Comparison of ENCODE assay signal across 1 cellular context in the genomic region with DNA sequence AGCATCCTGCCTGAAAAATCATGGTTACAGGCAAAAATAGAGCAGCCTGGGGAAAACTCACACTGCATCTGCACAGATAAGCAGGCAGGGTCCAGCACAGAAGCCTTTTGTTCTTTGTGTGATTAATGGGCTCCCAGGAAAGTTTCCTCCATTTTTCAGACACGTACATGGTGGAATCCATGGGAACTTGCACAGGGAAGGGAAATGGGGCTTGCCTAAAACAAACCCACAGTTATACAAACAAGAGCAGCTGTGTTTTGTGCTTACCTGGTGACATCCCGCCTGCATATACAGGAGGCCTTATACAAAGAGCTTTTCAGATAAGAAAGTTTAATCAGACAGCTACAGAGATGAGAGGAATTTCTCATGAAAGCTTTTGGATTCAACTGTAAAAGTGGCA.
TF ChIP-seq lines count a peak whose summit lies in the region.

No MANE protein-coding gene starts in this region.

TF ChIP-seq in GM12878, 131 proteins besides CTCF, POLR2A, EP300 and RAD21 (continued from another document):
- TF ChIP-seq, protein P1, sequence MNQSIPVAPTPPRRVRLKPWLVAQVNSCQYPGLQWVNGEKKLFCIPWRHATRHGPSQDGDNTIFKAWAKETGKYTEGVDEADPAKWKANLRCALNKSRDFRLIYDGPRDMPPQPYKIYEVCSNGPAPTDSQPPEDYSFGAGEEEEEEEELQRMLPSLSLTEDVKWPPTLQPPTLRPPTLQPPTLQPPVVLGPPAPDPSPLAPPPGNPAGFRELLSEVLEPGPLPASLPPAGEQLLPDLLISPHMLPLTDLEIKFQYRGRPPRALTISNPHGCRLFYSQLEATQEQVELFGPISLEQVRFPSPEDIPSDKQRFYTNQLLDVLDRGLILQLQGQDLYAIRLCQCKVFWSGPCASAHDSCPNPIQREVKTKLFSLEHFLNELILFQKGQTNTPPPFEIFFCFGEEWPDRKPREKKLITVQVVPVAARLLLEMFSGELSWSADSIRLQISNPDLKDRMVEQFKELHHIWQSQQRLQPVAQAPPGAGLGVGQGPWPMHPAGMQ (IDR thresholded peaks at IDR 0.05; ENCODE audit: borderline replicate concordance): no peak
TF ChIP-seq in GM12878: peak in this region for 0.
